1 cellular context compared by ENCODE assay signal in the genomic region with DNA sequence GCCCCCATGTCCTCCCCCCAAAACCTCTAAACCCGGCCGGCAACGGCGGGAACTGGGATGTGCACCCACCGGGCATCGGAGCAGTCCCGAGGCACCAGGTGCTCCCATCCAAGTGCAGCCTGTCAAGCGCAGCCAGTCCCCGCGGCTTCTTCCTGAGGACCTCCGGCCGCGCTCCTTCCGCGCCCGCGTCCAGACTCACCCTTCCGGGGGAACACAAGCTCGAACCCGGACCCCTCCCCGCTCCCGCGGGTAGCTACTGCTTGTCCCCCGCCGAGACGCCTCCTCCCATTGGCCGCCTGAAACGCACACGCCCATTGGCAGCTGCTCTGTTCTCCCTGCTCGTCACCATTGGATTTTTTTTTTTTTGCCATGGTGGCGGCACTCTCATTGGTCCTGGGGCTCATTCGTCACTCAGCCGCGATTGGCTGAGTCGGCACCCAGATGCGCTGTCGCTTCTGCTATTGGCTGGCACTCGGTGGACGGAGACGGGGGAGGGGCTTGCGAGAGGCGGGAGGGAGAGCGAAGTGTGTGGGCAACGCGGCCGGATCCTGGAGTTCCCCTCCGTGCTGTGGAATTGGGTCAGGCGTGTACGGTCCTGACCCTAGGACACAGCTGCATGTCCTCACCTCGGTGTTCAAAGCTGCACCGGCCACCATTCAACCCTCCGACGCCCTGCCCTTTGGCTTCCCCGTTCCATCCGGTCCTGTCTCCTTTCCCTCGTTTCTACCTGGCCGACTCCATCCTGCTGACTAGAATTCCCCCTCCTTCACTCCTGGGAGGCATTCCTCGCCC.
TF ChIP-seq lines count a peak whose summit lies in the region.

Gene TYK2 (minus strand): TSS at position 262 of the 792 bp plus-strand sequence. CDS start 2,166 bp downstream, outside the sequence.

TF ChIP-seq in K562, 482 proteins besides CTCF, POLR2A, EP300 and RAD21 (continued from another document and continues in another):
- TF ChIP-seq, protein P1, sequence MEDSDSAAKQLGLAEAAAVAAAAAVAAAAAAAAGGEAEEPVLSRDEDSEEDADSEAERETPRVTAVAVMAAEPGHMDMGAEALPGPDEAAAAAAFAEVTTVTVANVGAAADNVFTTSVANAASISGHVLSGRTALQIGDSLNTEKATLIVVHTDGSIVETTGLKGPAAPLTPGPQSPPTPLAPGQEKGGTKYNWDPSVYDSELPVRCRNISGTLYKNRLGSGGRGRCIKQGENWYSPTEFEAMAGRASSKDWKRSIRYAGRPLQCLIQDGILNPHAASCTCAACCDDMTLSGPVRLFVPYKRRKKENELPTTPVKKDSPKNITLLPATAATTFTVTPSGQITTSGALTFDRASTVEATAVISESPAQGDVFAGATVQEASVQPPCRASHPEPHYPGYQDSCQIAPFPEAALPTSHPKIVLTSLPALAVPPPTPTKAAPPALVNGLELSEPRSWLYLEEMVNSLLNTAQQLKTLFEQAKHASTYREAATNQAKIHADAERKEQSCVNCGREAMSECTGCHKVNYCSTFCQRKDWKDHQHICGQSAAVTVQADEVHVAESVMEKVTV (CRISPR knock-in tag; IDR thresholded peaks at IDR 0.05): no peak
- no peak for TF ChIP-seq MXI1 (IDR thresholded peaks at IDR 0.05; ENCODE audit: low read depth, low read length)
- 0 out of 2 replicates have a peak, but pooled peaks have one; percentile 24 for TF ChIP-seq ZNF830 (CRISPR knock-in tag; IDR thresholded peaks at IDR 0.05)
- TF ChIP-seq ZNF24 (IDR thresholded peaks at IDR 0.05): 0 out of 2 replicates have a peak, but pooled peaks have one; percentile 45
- TF ChIP-seq, protein P2, sequence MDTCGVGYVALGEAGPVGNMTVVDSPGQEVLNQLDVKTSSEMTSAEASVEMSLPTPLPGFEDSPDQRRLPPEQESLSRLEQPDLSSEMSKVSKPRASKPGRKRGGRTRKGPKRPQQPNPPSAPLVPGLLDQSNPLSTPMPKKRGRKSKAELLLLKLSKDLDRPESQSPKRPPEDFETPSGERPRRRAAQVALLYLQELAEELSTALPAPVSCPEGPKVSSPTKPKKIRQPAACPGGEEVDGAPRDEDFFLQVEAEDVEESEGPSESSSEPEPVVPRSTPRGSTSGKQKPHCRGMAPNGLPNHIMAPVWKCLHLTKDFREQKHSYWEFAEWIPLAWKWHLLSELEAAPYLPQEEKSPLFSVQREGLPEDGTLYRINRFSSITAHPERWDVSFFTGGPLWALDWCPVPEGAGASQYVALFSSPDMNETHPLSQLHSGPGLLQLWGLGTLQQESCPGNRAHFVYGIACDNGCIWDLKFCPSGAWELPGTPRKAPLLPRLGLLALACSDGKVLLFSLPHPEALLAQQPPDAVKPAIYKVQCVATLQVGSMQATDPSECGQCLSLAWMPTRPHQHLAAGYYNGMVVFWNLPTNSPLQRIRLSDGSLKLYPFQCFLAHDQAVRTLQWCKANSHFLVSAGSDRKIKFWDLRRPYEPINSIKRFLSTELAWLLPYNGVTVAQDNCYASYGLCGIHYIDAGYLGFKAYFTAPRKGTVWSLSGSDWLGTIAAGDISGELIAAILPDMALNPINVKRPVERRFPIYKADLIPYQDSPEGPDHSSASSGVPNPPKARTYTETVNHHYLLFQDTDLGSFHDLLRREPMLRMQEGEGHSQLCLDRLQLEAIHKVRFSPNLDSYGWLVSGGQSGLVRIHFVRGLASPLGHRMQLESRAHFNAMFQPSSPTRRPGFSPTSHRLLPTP (IDR thresholded peaks at IDR 0.05; ENCODE audit: borderline replicate concordance, extremely low read depth, insufficient read length): no peak
- TF ChIP-seq CBFA2T2 (conservative IDR thresholded peaks at IDR 0.05): no peak
- TF ChIP-seq LEF1 (IDR thresholded peaks at IDR 0.05): peak; percentile 73; the same call in 1 of the 2 replicates
- TF ChIP-seq HSF4 (CRISPR knock-in tag; IDR thresholded peaks at IDR 0.05; ENCODE audit: borderline replicate concordance): no peak
- TF ChIP-seq KDM4B (IDR thresholded peaks at IDR 0.05; ENCODE audit: borderline replicate concordance in 2 of 2, low read depth in 1 of 2): no peak
- TF ChIP-seq, protein P3, sequence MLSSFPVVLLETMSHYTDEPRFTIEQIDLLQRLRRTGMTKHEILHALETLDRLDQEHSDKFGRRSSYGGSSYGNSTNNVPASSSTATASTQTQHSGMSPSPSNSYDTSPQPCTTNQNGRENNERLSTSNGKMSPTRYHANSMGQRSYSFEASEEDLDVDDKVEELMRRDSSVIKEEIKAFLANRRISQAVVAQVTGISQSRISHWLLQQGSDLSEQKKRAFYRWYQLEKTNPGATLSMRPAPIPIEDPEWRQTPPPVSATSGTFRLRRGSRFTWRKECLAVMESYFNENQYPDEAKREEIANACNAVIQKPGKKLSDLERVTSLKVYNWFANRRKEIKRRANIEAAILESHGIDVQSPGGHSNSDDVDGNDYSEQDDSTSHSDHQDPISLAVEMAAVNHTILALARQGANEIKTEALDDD (IDR thresholded peaks at IDR 0.05): no peak
- TF ChIP-seq, protein P4, sequence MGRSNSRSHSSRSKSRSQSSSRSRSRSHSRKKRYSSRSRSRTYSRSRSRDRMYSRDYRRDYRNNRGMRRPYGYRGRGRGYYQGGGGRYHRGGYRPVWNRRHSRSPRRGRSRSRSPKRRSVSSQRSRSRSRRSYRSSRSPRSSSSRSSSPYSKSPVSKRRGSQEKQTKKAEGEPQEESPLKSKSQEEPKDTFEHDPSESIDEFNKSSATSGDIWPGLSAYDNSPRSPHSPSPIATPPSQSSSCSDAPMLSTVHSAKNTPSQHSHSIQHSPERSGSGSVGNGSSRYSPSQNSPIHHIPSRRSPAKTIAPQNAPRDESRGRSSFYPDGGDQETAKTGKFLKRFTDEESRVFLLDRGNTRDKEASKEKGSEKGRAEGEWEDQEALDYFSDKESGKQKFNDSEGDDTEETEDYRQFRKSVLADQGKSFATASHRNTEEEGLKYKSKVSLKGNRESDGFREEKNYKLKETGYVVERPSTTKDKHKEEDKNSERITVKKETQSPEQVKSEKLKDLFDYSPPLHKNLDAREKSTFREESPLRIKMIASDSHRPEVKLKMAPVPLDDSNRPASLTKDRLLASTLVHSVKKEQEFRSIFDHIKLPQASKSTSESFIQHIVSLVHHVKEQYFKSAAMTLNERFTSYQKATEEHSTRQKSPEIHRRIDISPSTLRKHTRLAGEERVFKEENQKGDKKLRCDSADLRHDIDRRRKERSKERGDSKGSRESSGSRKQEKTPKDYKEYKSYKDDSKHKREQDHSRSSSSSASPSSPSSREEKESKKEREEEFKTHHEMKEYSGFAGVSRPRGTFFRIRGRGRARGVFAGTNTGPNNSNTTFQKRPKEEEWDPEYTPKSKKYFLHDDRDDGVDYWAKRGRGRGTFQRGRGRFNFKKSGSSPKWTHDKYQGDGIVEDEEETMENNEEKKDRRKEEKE (IDR thresholded peaks at IDR 0.05; ENCODE audit: borderline replicate concordance in 1 of 2, control insufficient read depth in 1 of 2, low read depth in 2 of 2, low read length in 1 of 2): no peak
- TF ChIP-seq GATA2 (CRISPR knock-in tag; IDR thresholded peaks at IDR 0.05): no peak
- TF ChIP-seq, protein P5, sequence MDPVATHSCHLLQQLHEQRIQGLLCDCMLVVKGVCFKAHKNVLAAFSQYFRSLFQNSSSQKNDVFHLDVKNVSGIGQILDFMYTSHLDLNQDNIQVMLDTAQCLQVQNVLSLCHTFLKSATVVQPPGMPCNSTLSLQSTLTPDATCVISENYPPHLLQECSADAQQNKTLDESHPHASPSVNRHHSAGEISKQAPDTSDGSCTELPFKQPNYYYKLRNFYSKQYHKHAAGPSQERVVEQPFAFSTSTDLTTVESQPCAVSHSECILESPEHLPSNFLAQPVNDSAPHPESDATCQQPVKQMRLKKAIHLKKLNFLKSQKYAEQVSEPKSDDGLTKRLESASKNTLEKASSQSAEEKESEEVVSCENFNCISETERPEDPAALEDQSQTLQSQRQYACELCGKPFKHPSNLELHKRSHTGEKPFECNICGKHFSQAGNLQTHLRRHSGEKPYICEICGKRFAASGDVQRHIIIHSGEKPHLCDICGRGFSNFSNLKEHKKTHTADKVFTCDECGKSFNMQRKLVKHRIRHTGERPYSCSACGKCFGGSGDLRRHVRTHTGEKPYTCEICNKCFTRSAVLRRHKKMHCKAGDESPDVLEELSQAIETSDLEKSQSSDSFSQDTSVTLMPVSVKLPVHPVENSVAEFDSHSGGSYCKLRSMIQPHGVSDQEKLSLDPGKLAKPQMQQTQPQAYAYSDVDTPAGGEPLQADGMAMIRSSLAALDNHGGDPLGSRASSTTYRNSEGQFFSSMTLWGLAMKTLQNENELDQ (CRISPR knock-in tag; IDR thresholded peaks at IDR 0.05; ENCODE audit: borderline replicate concordance): no peak
- TF ChIP-seq THRAP3 (IDR thresholded peaks at IDR 0.05; ENCODE audit: borderline replicate concordance): no peak
- peak; percentile 93 for TF ChIP-seq CREB1 (IDR thresholded peaks at IDR 0.05)
- TF ChIP-seq CREB1 (CRISPR knock-in tag; IDR thresholded peaks at IDR 0.05): peak; percentile 97
- no peak for TF ChIP-seq THRB (CRISPR knock-in tag; conservative IDR thresholded peaks at IDR 0.05)
- no peak for TF ChIP-seq BCL6 (CRISPR knock-in tag; IDR thresholded peaks at IDR 0.05)
- peak; percentile 8; the same call in 1 of the 2 replicates for TF ChIP-seq ARID1B (IDR thresholded peaks at IDR 0.05)
- TF ChIP-seq NR3C1 (CRISPR knock-in tag; IDR thresholded peaks at IDR 0.05): no peak
- TF ChIP-seq FOXA3 (CRISPR knock-in tag; conservative IDR thresholded peaks at IDR 0.05 in 1 of 2, IDR thresholded peaks at IDR 0.05 in 1 of 2): no peak
- no peak for TF ChIP-seq ZNF217 (CRISPR knock-in tag; IDR thresholded peaks at IDR 0.05)
- TF ChIP-seq HDAC2 (IDR thresholded peaks at IDR 0.05): peak; percentile 41
- TF ChIP-seq MAZ (CRISPR knock-in tag; conservative IDR thresholded peaks at IDR 0.05 in 1 of 2, IDR thresholded peaks at IDR 0.05 in 1 of 2): peak; percentile 82 to 84
- no peak for TF ChIP-seq ZNF354B (CRISPR knock-in tag; IDR thresholded peaks at IDR 0.05)
- TF ChIP-seq BRF2 (IDR thresholded peaks at IDR 0.05; ENCODE audit: borderline replicate concordance, insufficient read depth, insufficient read length): no peak
- no peak for TF ChIP-seq SRSF3 (IDR thresholded peaks at IDR 0.05; ENCODE audit: insufficient read depth, low read length)
- TF ChIP-seq ZBTB5 (IDR thresholded peaks at IDR 0.05): no peak
- TF ChIP-seq, protein P6, sequence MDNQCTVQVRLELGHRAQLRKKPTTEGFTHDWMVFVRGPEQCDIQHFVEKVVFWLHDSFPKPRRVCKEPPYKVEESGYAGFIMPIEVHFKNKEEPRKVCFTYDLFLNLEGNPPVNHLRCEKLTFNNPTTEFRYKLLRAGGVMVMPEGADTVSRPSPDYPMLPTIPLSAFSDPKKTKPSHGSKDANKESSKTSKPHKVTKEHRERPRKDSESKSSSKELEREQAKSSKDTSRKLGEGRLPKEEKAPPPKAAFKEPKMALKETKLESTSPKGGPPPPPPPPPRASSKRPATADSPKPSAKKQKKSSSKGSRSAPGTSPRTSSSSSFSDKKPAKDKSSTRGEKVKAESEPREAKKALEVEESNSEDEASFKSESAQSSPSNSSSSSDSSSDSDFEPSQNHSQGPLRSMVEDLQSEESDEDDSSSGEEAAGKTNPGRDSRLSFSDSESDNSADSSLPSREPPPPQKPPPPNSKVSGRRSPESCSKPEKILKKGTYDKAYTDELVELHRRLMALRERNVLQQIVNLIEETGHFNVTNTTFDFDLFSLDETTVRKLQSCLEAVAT (IDR thresholded peaks at IDR 0.05): peak in 1 of 2 experiments; percentile 94; a peak in 2 of 4 replicates
- TF ChIP-seq PHTF2 (CRISPR knock-in tag; IDR thresholded peaks at IDR 0.05): no peak
- no peak for TF ChIP-seq ZNF3 (CRISPR knock-in tag; IDR thresholded peaks at IDR 0.05)
- no peak for TF ChIP-seq BCOR (IDR thresholded peaks at IDR 0.05)
- TF ChIP-seq TAL1 (IDR thresholded peaks at IDR 0.05): no peak
- no peak for TF ChIP-seq U2AF1 (optimal IDR thresholded peaks at IDR 0.05; ENCODE audit: low read depth, low read length)
- TF ChIP-seq ZFP91 (CRISPR knock-in tag; IDR thresholded peaks at IDR 0.05): no peak
- TF ChIP-seq ZNF696 (CRISPR knock-in tag; conservative IDR thresholded peaks at IDR 0.05): no peak
